ENCODE assay signal across 8 cellular contexts in genomic region chr7:131071786-131072504, GRCh38.
A peak's percentile ranks its signal among the peaks of the same experiment; 100 is the strongest.
DNase-seq lines count a peak whose midpoint lies in the region; ATAC-seq and FAIRE-seq lines count a peak whose summit lies in the region.

No MANE protein-coding gene starts in this region.

- peaks cover 0 to 49% (median 16%) of the 10 kb centered on the region in 3 donors for H3K36me3 Mint-ChIP-seq in naive thymus-derived CD8-positive, alpha-beta T cell

- ATAC-seq in Right ventricle myocardium inferior, result peak; percentile 38
- ATAC-seq in naive thymus-derived CD8-positive, alpha-beta T cell, result no peak
- ATAC-seq in GM18870 (IDR thresholded peaks at IDR 0.05; ENCODE audit: unreplicated experiment), result no peak
- ATAC-seq in GM18858 (IDR thresholded peaks at IDR 0.05; ENCODE audit: unreplicated experiment), result no peak

- peak; percentile 81 for FAIRE-seq in RCC 7860 (lab: Jason Lieb, UNC)

- H3K27me3 Mint-ChIP-seq in naive thymus-derived CD8-positive, alpha-beta T cell, result no peaks in the 10 kb centered on the region

- peak overlapping the region in 9 of 10 donors; percentile 21 to 72 (median 62) for H3K27ac Mint-ChIP-seq in naive thymus-derived CD8-positive, alpha-beta T cell

- H3K4me1 Mint-ChIP-seq in naive thymus-derived CD8-positive, alpha-beta T cell, result peaks cover 35 to 96% (median 62%) of the 10 kb centered on the region in 4 donors

- POLR2A ChIA-PET in naive thymus-derived CD8-positive, alpha-beta T cell (lab: Charles Lee), result no interaction called here

- no peaks in the 10 kb centered on the region for H3K9me3 Mint-ChIP-seq in naive thymus-derived CD8-positive, alpha-beta T cell

- DNase-seq in Right ventricle myocardium inferior (ENCODE audit: missing footprints), result no peak
- no peak for DNase-seq in cardiac septum (ENCODE audit: low spot score)
- DNase-seq in RCC 7860 (ENCODE audit: low spot score), result peak; percentile 35
- DNase-seq in dermis microvascular lymphatic vessel endothelial cell (ENCODE audit: low read depth in 2 of 2), result peak; percentile 92 to 93
- no peak for DNase-seq in naive thymus-derived CD8-positive, alpha-beta T cell
- no peak for DNase-seq in NCI-H1092 (lab: John Stamatoyannopoulos, UW)

- H3K4me3 Mint-ChIP-seq in naive thymus-derived CD8-positive, alpha-beta T cell, result peak overlapping the region in 5 of 10 donors; percentile 11 to 54 (median 42)

- intact Hi-C loops in Right ventricle myocardium inferior (cut with DNase I) (loop anchor here (2.0 to 5.0 kb wide), 3 partner anchors 33 to 350 kb away; no protein-coding TSS in a partner anchor), cardiac septum (cut with DNase I) (loop anchor here (2.0 to 5.0 kb wide), 2 partner anchors 215 to 353 kb away; no protein-coding TSS in a partner anchor)

Comparison
In these comparisons a context has a peak if more than half of its experiments do, and no peak if none do; other contexts are left out.
1. DNase-seq: peak in RCC 7860 (single experiment) and dermis microvascular lymphatic vessel endothelial cell (2 of 2); none in Right ventricle myocardium inferior (single experiment), cardiac septum (single experiment), naive thymus-derived CD8-positive, alpha-beta T cell (0 of 10) and NCI-H1092 (single experiment).